In genomic region chr12:132239392-132239791, GRCh38 we compare ENCODE assay signal across 14 cellular contexts.
"Had no signal": no experiment of that assay in that cellular context is flagged by ENCODE, and none has a peak within 500 bp of the region (broad histone marks: within the 10 kb centered on the region; RNA-seq: fewer than 3 reads in every experiment).

No MANE protein-coding gene starts in this region.

- H3K4me1 ChIP-seq: heart right ventricle had no signal

- DNase-seq: heart right ventricle; hypothalamus; kidney glomerular epithelial cell; mucosa of descending colon; small intestine; stimulated activated CD4-positive, alpha-beta T cell treated with anti-CD3 and anti-CD28 coated beads, Interleukin-12 subunit alpha, Interleukin-12 subunit beta, amount 100 ng/mL, for 4 hours; stimulated activated naive CD4-positive, alpha-beta T cell treated with Interleukin-2 at 50 U/mL for 16 hours; trophoblast cell had no signal

- ATAC-seq: esophagus mucosa; heart right ventricle; mucosa of descending colon; naive thymus-derived CD8-positive, alpha-beta T cell had no signal

- H3K4me3 Mint-ChIP-seq: dendritic cell treated with granulocyte-macrophage colony-stimulating factor and Interleukin-4, amounts not matched to agents 40 ng/mL and 50 ng/mL, for 4 days; naive thymus-derived CD8-positive, alpha-beta T cell had no signal

- H3K27ac Mint-ChIP-seq: dendritic cell treated with granulocyte-macrophage colony-stimulating factor and Interleukin-4, amounts not matched to agents 40 ng/mL and 50 ng/mL, for 4 days had no signal

- H3K4me3 ChIP-seq: heart right ventricle, mucosa of descending colon had no signal

- FAIRE-seq: endometrium, frontal cortex, islet of Langerhans, small intestine had no signal

- H3K9me3 Mint-ChIP-seq: dendritic cell treated with granulocyte-macrophage colony-stimulating factor and Interleukin-4, amounts not matched to agents 40 ng/mL and 50 ng/mL, for 4 days; naive thymus-derived CD8-positive, alpha-beta T cell had no signal

- H3K36me3 Mint-ChIP-seq: naive thymus-derived CD8-positive, alpha-beta T cell had no signal

- H3K27ac ChIP-seq: heart right ventricle had no signal

- H3K9me3 ChIP-seq: heart right ventricle, mucosa of descending colon had no signal

- H3K36me3 ChIP-seq: heart right ventricle had no signal
